In genomic region chr16:9840761-9841665, GRCh38 we compare ENCODE assay signal across 24 cellular contexts.
A peak's percentile ranks its signal among the peaks of the same experiment; 100 is the strongest.
DNase-seq lines count a peak whose midpoint lies in the region; ATAC-seq and TF ChIP-seq lines count a peak whose summit lies in the region.
"Had no signal": no experiment of that assay in that cellular context is flagged by ENCODE, and none has a peak within 500 bp of the region (broad histone marks: within the 10 kb centered on the region; RNA-seq: fewer than 3 reads in every experiment).

No MANE protein-coding gene starts in this region.

- H3K9me3 ChIP-seq in esophagus muscularis mucosa (no peaks in the 10 kb centered on the region), upper lobe of left lung (no peaks in the 10 kb centered on the region)
- H3K9me3 ChIP-seq: breast epithelium, Caco-2, esophagus squamous epithelium, MG63, Peyer's patch, SK-N-SH, thyroid gland had no signal

- H3K27me3 ChIP-seq in esophagus muscularis mucosa (no peaks in the 10 kb centered on the region), upper lobe of left lung (no peaks in the 10 kb centered on the region)
- H3K27me3 ChIP-seq: breast epithelium, esophagus squamous epithelium, MG63, Peyer's patch, thyroid gland had no signal

- TF ChIP-seq EP300 in esophagus muscularis mucosa (IDR thresholded peaks at IDR 0.05) (no peak), upper lobe of left lung (IDR thresholded peaks at IDR 0.05) (no peak)

- intact Hi-C loops in esophagus muscularis mucosa (cut with DNase I): loop anchor here (10.0 kb wide), 1 partner anchor 344 kb away; the partner anchor contains the start of gene GRIN2A

- H3K27ac Mint-ChIP-seq in activated naive CD4-positive, alpha-beta T cell treated with anti-CD3 and anti-CD28 coated beads, Interleukin-2, amount 50 U/mL, for 72 hours: no peak overlapping the region
- H3K27ac Mint-ChIP-seq: activated naive CD8-positive, alpha-beta T cell treated with anti-CD3 and anti-CD28 coated beads for 36 hours; immature natural killer cell; naive thymus-derived CD4-positive, alpha-beta T cell had no signal

- H3K36me3 Mint-ChIP-seq in activated naive CD4-positive, alpha-beta T cell treated with anti-CD3 and anti-CD28 coated beads, Interleukin-2, amount 50 U/mL, for 72 hours: no peaks in the 10 kb centered on the region
- H3K36me3 Mint-ChIP-seq: activated naive CD8-positive, alpha-beta T cell treated with anti-CD3 and anti-CD28 coated beads for 36 hours; immature natural killer cell; naive thymus-derived CD4-positive, alpha-beta T cell had no signal

- ATAC-seq in GM18498 (IDR thresholded peaks at IDR 0.05; ENCODE audit: unreplicated experiment) (peak; percentile 76), GM21447 (IDR thresholded peaks at IDR 0.05; ENCODE audit: unreplicated experiment) (peak; percentile 69), HG03103 (IDR thresholded peaks at IDR 0.05; ENCODE audit: low read depth, unreplicated experiment) (peak; percentile 62), upper lobe of left lung (ENCODE audit: low FRiP score in 2 of 2) (no peak), HG03196 (IDR thresholded peaks at IDR 0.05; ENCODE audit: unreplicated experiment) (no peak)
- ATAC-seq in activated naive CD4-positive, alpha-beta T cell treated with anti-CD3 and anti-CD28 coated beads, Interleukin-2, amount 50 U/mL, for 72 hours: no peak
- ATAC-seq: activated T-cell treated with anti-CD3 and anti-CD28 coated beads, Interleukin-2, amount 50 U/mL, for 4 hours; naive thymus-derived CD4-positive, alpha-beta T cell had no signal

- TF ChIP-seq POLR2A in esophagus muscularis mucosa (IDR thresholded peaks at IDR 0.05; ENCODE audit: low read depth): no peak
- TF ChIP-seq POLR2A in upper lobe of left lung (IDR thresholded peaks at IDR 0.05): no peak

- peaks cover 3 to 15% of the 10 kb centered on the region in 2 donors for H3K9me3 Mint-ChIP-seq in activated naive CD4-positive, alpha-beta T cell treated with anti-CD3 and anti-CD28 coated beads, Interleukin-2, amount 50 U/mL, for 72 hours
- H3K9me3 Mint-ChIP-seq: immature natural killer cell had no signal

- H3K36me3 ChIP-seq in esophagus muscularis mucosa (peaks cover 0 to 4% (median 0%) of the 10 kb centered on the region in 4 donors), upper lobe of left lung (no peaks in the 10 kb centered on the region)
- H3K36me3 ChIP-seq: breast epithelium, esophagus squamous epithelium, MG63, Peyer's patch, thyroid gland had no signal

- DNase-seq in esophagus muscularis mucosa (ENCODE audit: extremely low spot score) (peak; percentile 50), upper lobe of left lung (no peak), NCI-H2171 (lab: John Stamatoyannopoulos, UW) (no peak)
- no peak for DNase-seq in activated naive CD4-positive, alpha-beta T cell treated with anti-CD3 and anti-CD28 coated beads, Interleukin-2, amount 50 U/mL, for 72 hours (ENCODE audit: low spot score in 2 of 2)
- DNase-seq: activated CD4-positive, alpha-beta T cell treated with anti-CD3 and anti-CD28 coated beads, Interleukin-2, amount 50 U/mL, for 48 hours; activated naive CD8-positive, alpha-beta T cell treated with anti-CD3 and anti-CD28 coated beads for 36 hours; activated T-cell treated with anti-CD3 and anti-CD28 coated beads, Interleukin-2, amount 50 U/mL, for 4 hours; Caco-2; esophagus squamous epithelium; GF-D8; immature natural killer cell; MG63; naive thymus-derived CD4-positive, alpha-beta T cell; NCI-H2029 treated with DMSO at 0.1 percent for 48 hours; NCI-H526 treated with DMSO at 0.1 percent for 48 hours; Peyer's patch; posterior cingulate gyrus; SK-N-SH; thyroid gland had no signal

- WGBS in esophagus muscularis mucosa: 82% methylated on average over 4 of the region's 4 CpGs
- WGBS in upper lobe of left lung, 2 donors: 74% methylated on average over 4 of the region's 4 CpGs

- H3K4me1 ChIP-seq in esophagus muscularis mucosa: no peaks in the 10 kb centered on the region
- H3K4me1 ChIP-seq in upper lobe of left lung: no peaks in the 10 kb centered on the region
- H3K4me1 ChIP-seq: breast epithelium, Caco-2, esophagus squamous epithelium, Peyer's patch, thyroid gland had no signal

- no peak for TF ChIP-seq CTCF in esophagus muscularis mucosa (IDR thresholded peaks at IDR 0.05)
- no peak for TF ChIP-seq CTCF in upper lobe of left lung (IDR thresholded peaks at IDR 0.05)

- H3K4me3 ChIP-seq in esophagus muscularis mucosa: no peak overlapping the region
- no peak overlapping the region for H3K4me3 ChIP-seq in upper lobe of left lung
- H3K4me3 ChIP-seq: breast epithelium, esophagus squamous epithelium, MG63, Peyer's patch, thyroid gland had no signal

- H3K27ac ChIP-seq in esophagus muscularis mucosa (replicated peaks in 1 of 4): no peak overlapping the region
- H3K27ac ChIP-seq in upper lobe of left lung: no peak overlapping the region
- H3K27ac ChIP-seq: breast epithelium, esophagus squamous epithelium, Peyer's patch, thyroid gland had no signal

Comparison
In these comparisons a context has a peak if more than half of its experiments do, and no peak if none do; other contexts are left out.
1. ATAC-seq: peak in GM18498 (single experiment), GM21447 (single experiment) and HG03103 (single experiment); none in upper lobe of left lung (0 of 2), HG03196 (single experiment) and activated naive CD4-positive, alpha-beta T cell treated with anti-CD3 and anti-CD28 coated beads, Interleukin-2, amount 50 U/mL, for 72 hours (0 of 2).